Comparison of ENCODE assay signal across 18 cellular contexts in the genomic region with DNA sequence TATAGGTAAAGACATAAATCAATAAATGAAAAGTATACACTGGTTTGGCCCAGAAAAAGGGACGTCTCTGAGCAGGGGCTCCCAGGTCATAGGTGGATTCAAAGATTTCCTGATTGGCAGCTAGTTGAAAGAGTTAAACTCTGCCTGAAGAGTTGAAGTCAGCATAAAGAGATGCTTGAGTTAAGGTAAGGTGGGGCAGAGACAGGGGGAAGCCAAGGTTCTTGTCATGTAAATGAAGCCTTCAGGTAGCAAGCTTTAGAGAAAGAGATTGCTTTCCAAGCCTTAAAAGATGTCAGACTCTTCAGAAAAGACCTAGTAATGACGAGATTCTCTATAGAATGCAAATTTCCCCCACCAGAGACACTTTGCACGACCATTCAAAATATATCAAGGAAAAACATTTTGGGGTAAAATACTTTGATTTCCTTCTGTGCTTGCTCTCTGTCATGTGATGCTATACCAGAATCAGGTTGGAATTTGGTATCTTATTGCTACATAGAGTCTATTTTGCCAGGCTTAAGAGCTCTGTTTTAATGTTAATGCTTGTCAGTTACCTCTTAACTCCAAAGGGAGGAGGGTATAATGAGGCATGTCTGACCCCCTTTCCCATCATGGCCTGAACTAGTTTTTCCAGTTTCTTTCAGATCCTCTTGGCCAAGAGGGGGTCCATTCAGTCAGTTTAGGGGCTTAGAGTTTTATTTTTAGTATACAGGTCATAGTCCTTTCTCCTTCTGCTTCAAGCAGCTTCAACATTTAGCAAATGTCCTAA.
"Had no signal": no experiment of that assay in that cellular context is flagged by ENCODE, and none has a peak within 500 bp of the region (broad histone marks: within the 10 kb centered on the region; RNA-seq: fewer than 3 reads in every experiment).

No MANE protein-coding gene starts in this region.

- H3K9me3 ChIP-seq: gastrocnemius medialis, thoracic aorta had no signal

- ATAC-seq: gastrocnemius medialis; left lobe of liver; naive thymus-derived CD4-positive, alpha-beta T cell; sciatic nerve; stimulated activated naive B cell treated with anti-CD40 and anti-IgM and Interleukin-4, amounts not matched to agents 10 μg/mL and 1 μg/mL and 100 μg/mL, for 72 hours; stimulated activated naive CD8-positive, alpha-beta T cell treated with anti-CD3 and anti-CD28 coated beads, Interleukin-15, amount 100 ng/mL, for 72 hours had no signal

- H3K27me3 ChIP-seq: dorsolateral prefrontal cortex, gastrocnemius medialis, transverse colon had no signal

- H3K36me3 ChIP-seq: gastrocnemius medialis, thoracic aorta, transverse colon had no signal

- H3K27ac ChIP-seq: dorsolateral prefrontal cortex, gastrocnemius medialis, thoracic aorta, transverse colon had no signal

- H3K4me3 ChIP-seq: dorsolateral prefrontal cortex, gastrocnemius medialis, thoracic aorta, transverse colon had no signal

- H3K4me1 ChIP-seq: gastrocnemius medialis, transverse colon had no signal

- FAIRE-seq: islet of Langerhans had no signal

- DNase-seq: cortex of kidney; effector CD8-positive, alpha-beta T cell; gastrocnemius medialis; glutamatergic neuron; kidney glomerular epithelial cell; mammary epithelial cell; naive thymus-derived CD4-positive, alpha-beta T cell; posterior cingulate gyrus; stimulated activated CD4-positive, alpha-beta T cell treated with anti-CD3 and anti-CD28 coated beads, Interleukin-2, amount 100 ng/mL, for 24 hours; stimulated activated CD4-positive, alpha-beta T cell treated with anti-CD3 and anti-CD28 coated beads, Interleukin-4, amount 100 ng/mL, for 4 hours; stimulated activated naive B cell treated with anti-CD40 and anti-IgM and Interleukin-4, amounts not matched to agents 10 μg/mL and 1 μg/mL and 100 μg/mL, for 72 hours; stimulated activated naive CD8-positive, alpha-beta T cell treated with anti-CD3 and anti-CD28 coated beads, Interleukin-15, amount 100 ng/mL, for 72 hours; transverse colon had no signal
